Comparison of ENCODE assay signal across 19 cellular contexts in the genomic region with DNA sequence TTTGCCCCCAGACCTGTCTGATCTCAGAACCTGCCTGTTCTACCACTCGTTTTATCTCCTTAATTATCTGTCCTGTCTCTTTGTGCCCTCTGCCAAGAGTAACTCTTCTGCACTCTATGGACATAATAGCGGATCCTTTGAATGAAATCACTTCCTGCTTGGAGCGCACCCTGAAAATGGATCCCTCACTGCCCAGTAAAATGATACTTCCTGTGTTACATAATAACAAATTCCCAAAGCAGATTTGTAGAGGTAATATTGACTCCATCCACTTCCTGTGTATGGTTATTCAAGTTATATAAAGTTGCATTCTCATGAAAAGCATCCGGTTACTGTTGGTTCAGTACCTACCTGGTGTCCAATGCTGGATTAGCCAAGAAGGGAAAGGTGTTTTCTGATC.
DNase-seq lines count a peak whose midpoint lies in the region; ATAC-seq and TF ChIP-seq lines count a peak whose summit lies in the region.
"Had no signal": no experiment of that assay in that cellular context is flagged by ENCODE, and none has a peak within 500 bp of the region (broad histone marks: within the 10 kb centered on the region; RNA-seq: fewer than 3 reads in every experiment).

No MANE protein-coding gene starts in this region.

- ATAC-seq in thoracic aorta (ENCODE audit: insufficient number of reproducible peaks, low FRiP score, low read depth): no peak
- ATAC-seq: A549; activated CD8-positive, alpha-beta T cell treated with anti-CD3 and anti-CD28 coated beads, Interleukin-2, amount 10 ng/mL, durations not matched to agents 7 days and 5 days; activated T-helper 17 cell treated with anti-CD3 and anti-CD28 coated beads, Interleukin-2, amount 50 U/mL, for 72 hours had no signal

- H3K4me3 ChIP-seq in esophagus squamous epithelium (no peak overlapping the region), thoracic aorta (no peak overlapping the region)
- H3K4me3 ChIP-seq: A549 had no signal

- H3K27me3 ChIP-seq in esophagus squamous epithelium (no peaks in the 10 kb centered on the region), thoracic aorta (replicated peaks; ENCODE audit: insufficient read depth) (no peaks in the 10 kb centered on the region)

- no peak for TF ChIP-seq CTCF in esophagus squamous epithelium (IDR thresholded peaks at IDR 0.05)
- TF ChIP-seq CTCF in thoracic aorta (IDR thresholded peaks at IDR 0.05): no peak

- H3K27ac ChIP-seq in esophagus squamous epithelium (peak overlapping the region in 3 of 4 donors; percentile 64 to 79 (median 69)), thoracic aorta (peak overlapping the region; percentile 46 to 59)
- H3K27ac ChIP-seq: A549, WERI-Rb-1 had no signal

- H3K9me3 ChIP-seq in esophagus squamous epithelium: no peaks in the 10 kb centered on the region
- H3K9me3 ChIP-seq in thoracic aorta: no peaks in the 10 kb centered on the region
- H3K9me3 ChIP-seq: A549 had no signal

- peak; percentile 19 for DNase-seq in NCI-H2171 treated with DMSO at 0.1 percent for 48 hours (lab: John Stamatoyannopoulos, UW)
- no peak for DNase-seq in NCI-H2171 (lab: John Stamatoyannopoulos, UW)
- peak; percentile 27 for DNase-seq in NCI-H510A (lab: John Stamatoyannopoulos, UW)
- DNase-seq in esophagus squamous epithelium (lab: John Stamatoyannopoulos, UW): no peak
- no peak for DNase-seq in thoracic aorta (ENCODE audit: low spot score)
- DNase-seq in HPDE6-E6E7 (ENCODE audit: extremely low spot score): no peak
- DNase-seq in NCI-H1694 treated with DMSO at 0.1 percent for 48 hours (lab: John Stamatoyannopoulos, UW): no peak
- no peak for DNase-seq in cardiac septum (ENCODE audit: low spot score)
- DNase-seq: activated CD8-positive, alpha-beta T cell treated with anti-CD3 and anti-CD28 coated beads, Interleukin-2, amount 10 ng/mL, durations not matched to agents 7 days and 5 days; CD4-positive, alpha-beta T cell; H7; immature natural killer cell; NCI-H1417 treated with DMSO at 0.1 percent for 48 hours; NCI-H526; nucleus accumbens; trophoblast cell; WERI-Rb-1 had no signal

- TF ChIP-seq POLR2A in esophagus squamous epithelium (IDR thresholded peaks at IDR 0.05): no peak

- H3K36me3 ChIP-seq in esophagus squamous epithelium (no peaks in the 10 kb centered on the region), thoracic aorta (no peaks in the 10 kb centered on the region)
- H3K36me3 ChIP-seq: WERI-Rb-1 had no signal

- intact Hi-C loops in esophagus squamous epithelium (cut with DNase I): no loop called here
- intact Hi-C loops in cardiac septum (cut with DNase I): no loop called here

- 73 to 82% methylated on average over 4 of the region's 4 CpGs for WGBS in esophagus squamous epithelium, 2 donors

- peaks cover 10 to 32% (median 16%) of the 10 kb centered on the region in 3 donors for H3K4me1 ChIP-seq in esophagus squamous epithelium
- peaks cover 8 to 20% of the 10 kb centered on the region in 2 donors for H3K4me1 ChIP-seq in thoracic aorta (ENCODE audit: control insufficient read depth in 1 of 2, low read depth in 2 of 2)
- H3K4me1 ChIP-seq: A549 had no signal

Comparison
In these comparisons a context has a peak if more than half of its experiments do, and no peak if none do; other contexts are left out.
1. DNase-seq: peak in NCI-H2171 treated with DMSO at 0.1 percent for 48 hours (single experiment) and NCI-H510A (single experiment); none in NCI-H2171 (single experiment), esophagus squamous epithelium (single experiment), thoracic aorta (single experiment), HPDE6-E6E7 (single experiment), NCI-H1694 treated with DMSO at 0.1 percent for 48 hours (single experiment) and cardiac septum (single experiment).